In genomic region chr5:151071021-151071420, GRCh38 we compare ENCODE assay signal across 24 cellular contexts. TPM values are rescaled to one million over a fixed set of nuclear protein-coding genes. Genes with fewer than 3 reads are reported as not detected.
DNase-seq lines count a peak whose midpoint lies in the region; ATAC-seq and TF ChIP-seq lines count a peak whose summit lies in the region.
"Had no signal": no experiment of that assay in that cellular context is flagged by ENCODE, and none has a peak within 500 bp of the region (broad histone marks: within the 10 kb centered on the region; RNA-seq: fewer than 3 reads in every experiment).

No MANE protein-coding gene starts in this region.

- intact Hi-C loops in CD4-positive, alpha-beta memory T cell (cut with micrococcal nuclease) = no loop called here
- intact Hi-C loops in activated T-helper 1 cell treated with anti-CD3 and anti-CD28 coated beads, Interleukin-12 subunit alpha, Interleukin-12 subunit beta, Interleukin-2, Interleukin-4 antibody, amounts not matched to agents 30 ng/mL and 10 ng/mL and 1 ng/mL, durations not matched to agents 14 hours and 24 hours and 36 hours (cut with micrococcal nuclease) = no loop called here
- intact Hi-C loops in psoas muscle (cut with DNase I) = no loop called here
- intact Hi-C loops in sciatic nerve (cut with DNase I) = no loop called here

- peaks cover 62% of the 10 kb centered on the region for H3K36me3 ChIP-seq in CD4-positive, CD25-positive, alpha-beta regulatory T cell (ENCODE audit: control insufficient read depth, insufficient read depth, low read length)
- peaks cover 23% of the 10 kb centered on the region for H3K36me3 ChIP-seq in CD4-positive, alpha-beta memory T cell (ENCODE audit: insufficient read depth, low read length)
- H3K36me3 ChIP-seq in psoas muscle (ENCODE audit: insufficient read depth in 1 of 2, low read depth in 1 of 2) = peaks cover 0 to 6% of the 10 kb centered on the region in 2 donors

- no peak for DNase-seq in CD4-positive, CD25-positive, alpha-beta regulatory T cell
- DNase-seq in CD4-positive, alpha-beta memory T cell = no peak
- DNase-seq in activated T-helper 1 cell treated with anti-CD3 and anti-CD28 coated beads, Interleukin-12 subunit alpha, Interleukin-12 subunit beta, Interleukin-2, Interleukin-4 antibody, amounts not matched to agents 30 ng/mL and 10 ng/mL and 1 ng/mL, durations not matched to agents 14 hours and 24 hours and 36 hours (ENCODE audit: low spot score) = no peak
- DNase-seq in psoas muscle (no peak), 8988T (no peak), sciatic nerve (ENCODE audit: low spot score) (no peak), NCI-H82 treated with DMSO at 0.1 percent for 48 hours (lab: John Stamatoyannopoulos, UW; ENCODE audit: unreplicated experiment) (no peak)
- DNase-seq: activated CD4-positive, alpha-beta T cell treated with anti-CD3 and anti-CD28 coated beads for 48 hours; activated CD8-positive, alpha-beta memory T cell treated with anti-CD3 and anti-CD28 coated beads, Interleukin-2, amount 10 ng/mL, durations not matched to agents 7 days and 5 days; activated naive CD8-positive, alpha-beta T cell treated with anti-CD3 and anti-CD28 coated beads, Interleukin-2, amount 10 ng/mL, durations not matched to agents 7 days and 5 days; central memory CD4-positive, alpha-beta T cell; islet precursor cell; Kasumi-1; MV-4-11; naive thymus-derived CD8-positive, alpha-beta T cell; NCI-H446; NCI-H774; retina; T-helper 9 cell had no signal

- ATAC-seq in CD4-positive, CD25-positive, alpha-beta regulatory T cell (ENCODE audit: low read depth in 2 of 2) = no peak
- ATAC-seq in psoas muscle (no peak), sciatic nerve (no peak), GM18873 (IDR thresholded peaks at IDR 0.05; ENCODE audit: low FRiP score, unreplicated experiment) (no peak)
- ATAC-seq: activated CD8-positive, alpha-beta memory T cell treated with anti-CD3 and anti-CD28 coated beads, Interleukin-2, amount 10 ng/mL, durations not matched to agents 7 days and 5 days; naive thymus-derived CD8-positive, alpha-beta T cell had no signal

- no peaks in the 10 kb centered on the region for H3K27me3 ChIP-seq in CD4-positive, CD25-positive, alpha-beta regulatory T cell (ENCODE audit: control insufficient read depth, insufficient read depth, low read length)
- H3K27me3 ChIP-seq in CD4-positive, alpha-beta memory T cell (ENCODE audit: insufficient read depth, low read length) = no peaks in the 10 kb centered on the region
- no peaks in the 10 kb centered on the region for H3K27me3 ChIP-seq in psoas muscle (ENCODE audit: insufficient read depth in 3 of 3, low read length in 2 of 3)

- H3K4me1 ChIP-seq in CD4-positive, CD25-positive, alpha-beta regulatory T cell (ENCODE audit: control insufficient read depth, insufficient read depth, low read length, poor library complexity, severe bottlenecking) = peaks cover 85% of the 10 kb centered on the region
- H3K4me1 ChIP-seq in CD4-positive, alpha-beta memory T cell (ENCODE audit: insufficient read depth, low read length) = peaks cover 88% of the 10 kb centered on the region
- peaks cover 85% of the 10 kb centered on the region for H3K4me1 ChIP-seq in psoas muscle

- CTCF ChIA-PET in CD4-positive, alpha-beta memory T cell (lab: Charles Lee; ENCODE audit: partially characterized antibody) = interaction anchor here (1.1 to 5.6 kb wide), 5 partner anchors 19 to 93 kb away, joined by 3 to 54 read pairs (median 9); no protein-coding TSS in a partner anchor

- H3K4me3 ChIP-seq in CD4-positive, CD25-positive, alpha-beta regulatory T cell (ENCODE audit: low read depth, low read length) = no peak overlapping the region
- no peak overlapping the region for H3K4me3 ChIP-seq in CD4-positive, alpha-beta memory T cell (ENCODE audit: low read length in 2 of 2)
- H3K4me3 ChIP-seq in psoas muscle = no peak overlapping the region

- POLR2A ChIA-PET in CD4-positive, alpha-beta memory T cell (lab: Charles Lee; ENCODE audit: partially characterized antibody) = interaction anchor here (0.8 to 4.9 kb wide), 4 partner anchors 10 to 23 kb away, joined by 3 to 35 read pairs (median 4); partner anchors contain the start of gene TNIP1

- peaks cover 21 to 92% (median 62%) of the 10 kb centered on the region in 4 donors for H3K4me1 Mint-ChIP-seq in CD4-positive, CD25-positive, alpha-beta regulatory T cell
- H3K4me1 Mint-ChIP-seq in CD4-positive, alpha-beta memory T cell = peaks cover 62 to 88% (median 74%) of the 10 kb centered on the region in 4 donors
- H3K4me1 Mint-ChIP-seq in activated T-helper 1 cell treated with anti-CD3 and anti-CD28 coated beads, Interleukin-12 subunit alpha, Interleukin-12 subunit beta, Interleukin-2, Interleukin-4 antibody, amounts not matched to agents 30 ng/mL and 10 ng/mL and 1 ng/mL, durations not matched to agents 14 hours and 24 hours and 36 hours (ENCODE audit: low read depth) = peaks cover 84% of the 10 kb centered on the region

- no peaks in the 10 kb centered on the region for H3K27me3 Mint-ChIP-seq in CD4-positive, CD25-positive, alpha-beta regulatory T cell
- H3K27me3 Mint-ChIP-seq in CD4-positive, alpha-beta memory T cell = no peaks in the 10 kb centered on the region
- H3K27me3 Mint-ChIP-seq in activated T-helper 1 cell treated with anti-CD3 and anti-CD28 coated beads, Interleukin-12 subunit alpha, Interleukin-12 subunit beta, Interleukin-2, Interleukin-4 antibody, amounts not matched to agents 30 ng/mL and 10 ng/mL and 1 ng/mL, durations not matched to agents 14 hours and 24 hours and 36 hours (ENCODE audit: insufficient read depth) = no peaks in the 10 kb centered on the region
- H3K27me3 Mint-ChIP-seq: activated CD8-positive, alpha-beta memory T cell treated with anti-CD3 and anti-CD28 coated beads, Interleukin-2, amount 10 ng/mL, durations not matched to agents 7 days and 5 days; activated naive CD8-positive, alpha-beta T cell treated with anti-CD3 and anti-CD28 coated beads, Interleukin-2, amount 10 ng/mL, durations not matched to agents 7 days and 5 days; dendritic cell treated with granulocyte-macrophage colony-stimulating factor and Interleukin-4, amounts not matched to agents 40 ng/mL and 50 ng/mL, for 4 days; naive thymus-derived CD8-positive, alpha-beta T cell had no signal

- H3K36me3 Mint-ChIP-seq in CD4-positive, CD25-positive, alpha-beta regulatory T cell = peaks cover 38% of the 10 kb centered on the region
- peaks cover 17 to 74% of the 10 kb centered on the region in 2 donors for H3K36me3 Mint-ChIP-seq in CD4-positive, alpha-beta memory T cell
- H3K36me3 Mint-ChIP-seq in activated T-helper 1 cell treated with anti-CD3 and anti-CD28 coated beads, Interleukin-12 subunit alpha, Interleukin-12 subunit beta, Interleukin-2, Interleukin-4 antibody, amounts not matched to agents 30 ng/mL and 10 ng/mL and 1 ng/mL, durations not matched to agents 14 hours and 24 hours and 36 hours (ENCODE audit: low read depth) = peaks cover 59% of the 10 kb centered on the region

- H3K27ac ChIP-seq in CD4-positive, CD25-positive, alpha-beta regulatory T cell (ENCODE audit: insufficient read depth, low read length, poor library complexity, severe bottlenecking) = no peak overlapping the region
- no peak overlapping the region for H3K27ac ChIP-seq in CD4-positive, alpha-beta memory T cell (ENCODE audit: low read depth, low read length)
- peak overlapping the region; percentile 81 for H3K27ac ChIP-seq in psoas muscle
- H3K27ac ChIP-seq: VCaP had no signal

- H3K27ac Mint-ChIP-seq in CD4-positive, CD25-positive, alpha-beta regulatory T cell = peak overlapping the region in 2 of 3 donors; percentile 26 to 68
- peak overlapping the region in 4 of 7 donors; percentile 32 to 82 (median 55) for H3K27ac Mint-ChIP-seq in CD4-positive, alpha-beta memory T cell
- peak overlapping the region; percentile 23 for H3K27ac Mint-ChIP-seq in activated T-helper 1 cell treated with anti-CD3 and anti-CD28 coated beads, Interleukin-12 subunit alpha, Interleukin-12 subunit beta, Interleukin-2, Interleukin-4 antibody, amounts not matched to agents 30 ng/mL and 10 ng/mL and 1 ng/mL, durations not matched to agents 14 hours and 24 hours and 36 hours
- H3K27ac Mint-ChIP-seq: activated CD8-positive, alpha-beta memory T cell treated with anti-CD3 and anti-CD28 coated beads, Interleukin-2, amount 10 ng/mL, durations not matched to agents 7 days and 5 days had no signal

- whole genome bisulfite sequencing in psoas muscle, 3 donors = 93 to 97% (median 94%) methylated on average over 4 of the region's 4 CpGs

- H3K4me3 Mint-ChIP-seq in CD4-positive, CD25-positive, alpha-beta regulatory T cell = peak overlapping the region in 1 of 4 donors; percentile 79
- H3K4me3 Mint-ChIP-seq in CD4-positive, alpha-beta memory T cell = peak overlapping the region in 1 of 8 donors; percentile 61
- no peak overlapping the region for H3K4me3 Mint-ChIP-seq in activated T-helper 1 cell treated with anti-CD3 and anti-CD28 coated beads, Interleukin-12 subunit alpha, Interleukin-12 subunit beta, Interleukin-2, Interleukin-4 antibody, amounts not matched to agents 30 ng/mL and 10 ng/mL and 1 ng/mL, durations not matched to agents 14 hours and 24 hours and 36 hours
- H3K4me3 Mint-ChIP-seq: activated CD8-positive, alpha-beta memory T cell treated with anti-CD3 and anti-CD28 coated beads, Interleukin-2, amount 10 ng/mL, durations not matched to agents 7 days and 5 days; activated naive CD8-positive, alpha-beta T cell treated with anti-CD3 and anti-CD28 coated beads, Interleukin-2, amount 10 ng/mL, durations not matched to agents 7 days and 5 days; CD14-positive monocyte; dendritic cell treated with granulocyte-macrophage colony-stimulating factor and Interleukin-4, amounts not matched to agents 40 ng/mL and 50 ng/mL, for 4 days had no signal

- TF ChIP-seq CTCF in psoas muscle (IDR thresholded peaks at IDR 0.05) = no peak

- H3K9me3 Mint-ChIP-seq in CD4-positive, CD25-positive, alpha-beta regulatory T cell = no peaks in the 10 kb centered on the region
- H3K9me3 Mint-ChIP-seq in CD4-positive, alpha-beta memory T cell = peaks cover 0 to under 1% (median 0%) of the 10 kb centered on the region in 8 donors
- H3K9me3 Mint-ChIP-seq in activated T-helper 1 cell treated with anti-CD3 and anti-CD28 coated beads, Interleukin-12 subunit alpha, Interleukin-12 subunit beta, Interleukin-2, Interleukin-4 antibody, amounts not matched to agents 30 ng/mL and 10 ng/mL and 1 ng/mL, durations not matched to agents 14 hours and 24 hours and 36 hours = no peaks in the 10 kb centered on the region
- H3K9me3 Mint-ChIP-seq: activated naive CD8-positive, alpha-beta T cell treated with anti-CD3 and anti-CD28 coated beads, Interleukin-2, amount 10 ng/mL, durations not matched to agents 7 days and 5 days; CD14-positive monocyte; dendritic cell treated with granulocyte-macrophage colony-stimulating factor and Interleukin-4, amounts not matched to agents 40 ng/mL and 50 ng/mL, for 4 days; naive thymus-derived CD8-positive, alpha-beta T cell had no signal

- no peaks in the 10 kb centered on the region for H3K9me3 ChIP-seq in CD4-positive, CD25-positive, alpha-beta regulatory T cell (ENCODE audit: control insufficient read depth in 2 of 2, low read length in 2 of 2)
- H3K9me3 ChIP-seq in CD4-positive, alpha-beta memory T cell (ENCODE audit: control insufficient read depth in 1 of 2, low read length in 2 of 2) = no peaks in the 10 kb centered on the region
- no peaks in the 10 kb centered on the region for H3K9me3 ChIP-seq in psoas muscle

RNA-seq across cellular contexts. Expression of gene TNIP1, which starts 9.8 kb away (rescaled TPM):
- 259 TPM for total RNA-seq in CD4-positive, CD25-positive, alpha-beta regulatory T cell
- 10 to 100 TPM; 46.9 to 71.5 (median 59.8) TPM for polyA plus RNA-seq in CD4-positive, CD25-positive, alpha-beta regulatory T cell
- 100 to 1,000 TPM; 227 to 233 TPM for total RNA-seq in CD4-positive, alpha-beta memory T cell
- 10 to 100 TPM; 31.5 to 70.2 TPM for polyA plus RNA-seq in CD4-positive, alpha-beta memory T cell
- total RNA-seq in activated T-helper 1 cell treated with anti-CD3 and anti-CD28 coated beads, Interleukin-12 subunit alpha, Interleukin-12 subunit beta, Interleukin-2, Interleukin-4 antibody, amounts not matched to agents 30 ng/mL and 10 ng/mL and 1 ng/mL, durations not matched to agents 14 hours and 24 hours and 36 hours = 287 and 304 TPM in 2 replicates
- total RNA-seq in psoas muscle = 100 to 1,000 TPM; 114 to 218 (median 149) TPM
- polyA plus RNA-seq in psoas muscle = 100 to 1,000 TPM in 2 of 3 donors, 10 to 100 TPM in 1; 55.5 to 167 (median 106) TPM
- total RNA-seq in sciatic nerve = 80.2 TPM

RNA-seq across cellular contexts. Expression of gene GPX3, which starts 50.6 kb away (rescaled TPM):
- 1.2 TPM for total RNA-seq in CD4-positive, CD25-positive, alpha-beta regulatory T cell
- 1 to 10 TPM in 2 of 4 donors, under 1 TPM in 2; 0.52 to 1.3 (median 0.81) TPM for polyA plus RNA-seq in CD4-positive, CD25-positive, alpha-beta regulatory T cell
- not detected for total RNA-seq in CD4-positive, alpha-beta memory T cell
- 1 to 10 TPM in 1 of 2 donors, not detected in 1; 1.5 TPM for polyA plus RNA-seq in CD4-positive, alpha-beta memory T cell
- total RNA-seq in activated T-helper 1 cell treated with anti-CD3 and anti-CD28 coated beads, Interleukin-12 subunit alpha, Interleukin-12 subunit beta, Interleukin-2, Interleukin-4 antibody, amounts not matched to agents 30 ng/mL and 10 ng/mL and 1 ng/mL, durations not matched to agents 14 hours and 24 hours and 36 hours = not detected in 2 replicates
- 100 to 1,000 TPM; 447 to 852 (median 690) TPM for total RNA-seq in psoas muscle
- 100 to 1,000 TPM; 551 to 766 (median 552) TPM for polyA plus RNA-seq in psoas muscle
- total RNA-seq in sciatic nerve = 1,443 TPM
- total RNA-seq: activated CD8-positive, alpha-beta memory T cell treated with anti-CD3 and anti-CD28 coated beads, Interleukin-2, amount 10 ng/mL, durations not matched to agents 7 days and 5 days; activated naive CD8-positive, alpha-beta T cell treated with anti-CD3 and anti-CD28 coated beads, Interleukin-2, amount 10 ng/mL, durations not matched to agents 7 days and 5 days; naive thymus-derived CD8-positive, alpha-beta T cell; OCI-LY7 had no signal

Comparison
In these comparisons a context has a peak if more than half of its experiments do, and no peak if none do; other contexts are left out.
1. RNA of gene GPX3, which starts 50.6 kb away (total RNA-seq): 1,443 TPM in sciatic nerve (single experiment) and 447 to 852 TPM in psoas muscle; 1.2 TPM in CD4-positive, CD25-positive, alpha-beta regulatory T cell (single experiment), not detected in activated T-helper 1 cell treated with anti-CD3 and anti-CD28 coated beads, Interleukin-12 subunit alpha, Interleukin-12 subunit beta, Interleukin-2, Interleukin-4 antibody, amounts not matched to agents 30 ng/mL and 10 ng/mL and 1 ng/mL, durations not matched to agents 14 hours and 24 hours and 36 hours and not detected in CD4-positive, alpha-beta memory T cell; every median in the first group is over 100 times any median in the second.
2. Peak in every context shown above with its lines, with median percentiles within 50 percentile points of each other: H3K27ac Mint-ChIP-seq.